In genomic region chr9:116980582-116980981, GRCh38 we compare ENCODE assay signal across 21 cellular contexts.
"Had no signal": no experiment of that assay in that cellular context is flagged by ENCODE, and none has a peak within 500 bp of the region (broad histone marks: within the 10 kb centered on the region; RNA-seq: fewer than 3 reads in every experiment).

No MANE protein-coding gene starts in this region.

- DNase-seq: dermis blood vessel endothelial cell; effector memory CD4-positive, alpha-beta T cell; erythroblast; esophagus squamous epithelium; foreskin melanocyte; kidney; left lung; mesenchymal stem cell; mucosa of descending colon; naive B cell; sigmoid colon; stimulated activated CD4-positive, alpha-beta T cell treated with anti-CD3 and anti-CD28 coated beads, Interleukin-2, amount 100 ng/mL, for 24 hours; stimulated activated CD4-positive, alpha-beta T cell treated with anti-CD3 and anti-CD28 coated beads, Interleukin-4, amount 100 ng/mL, for 24 hours; stimulated activated naive CD4-positive, alpha-beta T cell treated with Interleukin-2 at 50 U/mL for 16 hours; stomach; thyroid gland; trophoblast cell had no signal

- H3K4me3 Mint-ChIP-seq: mesothelial cell of epicardium; naive B cell; natural killer cell treated with Interleukin-12 subunit alpha and Interleukin-12 subunit beta and Interleukin-15 and Interleukin-18, amount 100 ng/mL, for 72 hours; neural progenitor cell; stimulated activated effector memory CD8-positive, alpha-beta T cell treated with anti-CD3 and anti-CD28 coated beads, Interleukin-12 subunit alpha, Interleukin-12 subunit beta, amount 100 ng/mL, for 72 hours had no signal

- H3K36me3 Mint-ChIP-seq: mesothelial cell of epicardium; naive B cell; natural killer cell treated with Interleukin-12 subunit alpha and Interleukin-12 subunit beta and Interleukin-15 and Interleukin-18, amount 100 ng/mL, for 72 hours; neural progenitor cell; stimulated activated effector memory CD8-positive, alpha-beta T cell treated with anti-CD3 and anti-CD28 coated beads, Interleukin-12 subunit alpha, Interleukin-12 subunit beta, amount 100 ng/mL, for 72 hours had no signal

- H3K27ac Mint-ChIP-seq: mesothelial cell of epicardium; naive B cell; natural killer cell treated with Interleukin-12 subunit alpha and Interleukin-12 subunit beta and Interleukin-15 and Interleukin-18, amount 100 ng/mL, for 72 hours; neural progenitor cell; stimulated activated effector memory CD8-positive, alpha-beta T cell treated with anti-CD3 and anti-CD28 coated beads, Interleukin-12 subunit alpha, Interleukin-12 subunit beta, amount 100 ng/mL, for 72 hours had no signal

- ATAC-seq: left lung; mucosa of descending colon; natural killer cell treated with Interleukin-12 subunit alpha and Interleukin-12 subunit beta and Interleukin-15 and Interleukin-18, amount 100 ng/mL, for 72 hours; stimulated activated effector memory CD8-positive, alpha-beta T cell treated with anti-CD3 and anti-CD28 coated beads, Interleukin-12 subunit alpha, Interleukin-12 subunit beta, amount 100 ng/mL, for 72 hours had no signal

- H3K27me3 Mint-ChIP-seq: naive B cell; natural killer cell treated with Interleukin-12 subunit alpha and Interleukin-12 subunit beta and Interleukin-15 and Interleukin-18, amount 100 ng/mL, for 72 hours had no signal

- H3K9me3 Mint-ChIP-seq: mesothelial cell of epicardium, neural progenitor cell had no signal

- H3K4me1 Mint-ChIP-seq: naive B cell; neural progenitor cell; stimulated activated effector memory CD8-positive, alpha-beta T cell treated with anti-CD3 and anti-CD28 coated beads, Interleukin-12 subunit alpha, Interleukin-12 subunit beta, amount 100 ng/mL, for 72 hours had no signal
